Comparison of ENCODE assay signal across 12 cellular contexts in the genomic region with DNA sequence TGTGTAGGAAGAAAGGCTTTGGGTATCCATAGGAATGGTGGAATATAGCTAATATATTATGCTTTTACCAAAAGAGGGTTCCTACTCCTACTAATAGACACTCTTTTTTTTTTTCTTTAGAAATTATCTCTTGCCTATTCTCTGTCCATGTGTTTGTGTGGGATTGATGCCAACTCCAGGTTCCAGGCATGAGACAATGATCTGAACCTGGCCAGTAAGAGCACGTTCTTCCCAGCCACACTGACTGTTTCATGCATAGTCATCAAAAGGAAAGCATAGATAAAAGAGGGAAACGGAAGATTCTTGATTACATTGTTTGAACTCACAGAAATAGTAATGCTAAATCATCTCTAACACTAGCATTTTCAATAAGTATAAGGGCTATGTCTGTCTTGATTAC.
"Had no signal": no experiment of that assay in that cellular context is flagged by ENCODE, and none has a peak within 500 bp of the region (broad histone marks: within the 10 kb centered on the region; RNA-seq: fewer than 3 reads in every experiment).

No MANE protein-coding gene starts in this region.

- DNase-seq: activated CD4-positive, alpha-beta T cell treated with anti-CD3 and anti-CD28 coated beads for 1 hour; activated CD4-positive, alpha-beta T cell treated with anti-CD3 and anti-CD28 coated beads, Interleukin-2, amount 50 U/mL, for 4 hours; activated naive CD4-positive, alpha-beta T cell; activated T-cell treated with anti-CD3 and anti-CD28 coated beads for 4 hours; aorta; hypothalamus; kidney glomerular epithelial cell; stimulated activated CD4-positive, alpha-beta T cell treated with anti-CD3 and anti-CD28 coated beads, Interleukin-2, amount 100 ng/mL, for 48 hours; thyroid gland had no signal

- H3K4me3 ChIP-seq: cardiac muscle cell, esophagus muscularis mucosa, right atrium auricular region, thyroid gland had no signal
